ENCODE assay signal across 10 cellular contexts in genomic region chrX:109384569-109385174, GRCh38.
A peak's percentile ranks its signal among the peaks of the same experiment; 100 is the strongest.
DNase-seq lines count a peak whose midpoint lies in the region; ATAC-seq and TF ChIP-seq lines count a peak whose summit lies in the region.
"Had no signal": no experiment of that assay in that cellular context is flagged by ENCODE, and none has a peak within 500 bp of the region (broad histone marks: within the 10 kb centered on the region; RNA-seq: fewer than 3 reads in every experiment).

No MANE protein-coding gene starts in this region.

- no peaks in the 10 kb centered on the region for H3K36me3 Mint-ChIP-seq in glutamatergic neuron (ENCODE audit: unreplicated experiment)
- H3K36me3 Mint-ChIP-seq in stimulated activated naive B cell treated with anti-CD40 and anti-IgM and Interleukin-4, amounts not matched to agents 10 μg/mL and 1 μg/mL and 100 μg/mL, for 72 hours, result no peaks in the 10 kb centered on the region

- no peaks in the 10 kb centered on the region for H3K36me3 ChIP-seq in Panc1 (ENCODE audit: control insufficient read depth, insufficient read depth, low read length)

- POLR2A ChIA-PET in Panc1 (lab: Charles Lee), result no interaction called here

- H3K9me3 ChIP-seq in Panc1 (ENCODE audit: control insufficient read depth, insufficient read depth, low read depth, low read length), result no peaks in the 10 kb centered on the region

- H3K27ac Mint-ChIP-seq in glutamatergic neuron (ENCODE audit: unreplicated experiment), result no peak overlapping the region
- H3K27ac Mint-ChIP-seq in stimulated activated naive B cell treated with anti-CD40 and anti-IgM and Interleukin-4, amounts not matched to agents 10 μg/mL and 1 μg/mL and 100 μg/mL, for 72 hours, result no peak overlapping the region

- CTCF ChIA-PET in Panc1 (lab: Charles Lee), result interaction anchor here (1.5 kb wide), 1 partner anchor 685 kb away, joined by 5 read pairs; no protein-coding TSS in a partner anchor

- H3K4me1 Mint-ChIP-seq in glutamatergic neuron (ENCODE audit: low read depth, unreplicated experiment), result no peaks in the 10 kb centered on the region
- H3K4me1 Mint-ChIP-seq in stimulated activated naive B cell treated with anti-CD40 and anti-IgM and Interleukin-4, amounts not matched to agents 10 μg/mL and 1 μg/mL and 100 μg/mL, for 72 hours, result no peaks in the 10 kb centered on the region
- H3K4me1 Mint-ChIP-seq: central memory CD8-positive, alpha-beta T cell had no signal

- H3K27ac ChIP-seq in Panc1 (ENCODE audit: low read length), result no peak overlapping the region

- TF ChIP-seq CTCF in Panc1 (IDR thresholded peaks at IDR 0.05) (peak; percentile 34; the same call in 1 of the 2 replicates), glutamatergic neuron (IDR thresholded peaks at IDR 0.05; ENCODE audit: partially characterized antibody, unreplicated experiment) (peak; percentile 60)

- no peaks in the 10 kb centered on the region for H3K9me3 Mint-ChIP-seq in glutamatergic neuron (ENCODE audit: unreplicated experiment)
- no peaks in the 10 kb centered on the region for H3K9me3 Mint-ChIP-seq in stimulated activated naive B cell treated with anti-CD40 and anti-IgM and Interleukin-4, amounts not matched to agents 10 μg/mL and 1 μg/mL and 100 μg/mL, for 72 hours
- H3K9me3 Mint-ChIP-seq: central memory CD8-positive, alpha-beta T cell had no signal

- DNase-seq in left ventricle myocardium superior (no peak), left cardiac atrium (no peak), Panc1 (ENCODE audit: low read depth, low spot score) (no peak), glutamatergic neuron (no peak), GM03348 (ENCODE audit: low spot score) (no peak)
- DNase-seq in activated CD4-positive, alpha-beta T cell treated with anti-CD3 and anti-CD28 coated beads for 48 hours, result no peak
- no peak for DNase-seq in stimulated activated naive B cell treated with anti-CD40 and anti-IgM and Interleukin-4, amounts not matched to agents 10 μg/mL and 1 μg/mL and 100 μg/mL, for 72 hours
- DNase-seq: stimulated activated CD4-positive, alpha-beta T cell treated with anti-CD3 and anti-CD28 coated beads, Interleukin-1b, Interleukin-23, amount 100 ng/mL, for 48 hours had no signal

- no peaks in the 10 kb centered on the region for H3K27me3 Mint-ChIP-seq in glutamatergic neuron (ENCODE audit: unreplicated experiment)
- H3K27me3 Mint-ChIP-seq in stimulated activated naive B cell treated with anti-CD40 and anti-IgM and Interleukin-4, amounts not matched to agents 10 μg/mL and 1 μg/mL and 100 μg/mL, for 72 hours, result no peaks in the 10 kb centered on the region
- H3K27me3 Mint-ChIP-seq: central memory CD8-positive, alpha-beta T cell had no signal

- no TSS peak for BruUV-seq in Panc1 (replicated peaks; lab: Mats Ljungman, UMichigan)

- no peaks in the 10 kb centered on the region for H3K27me3 ChIP-seq in Panc1 (ENCODE audit: control insufficient read depth, insufficient read depth, low read length)

- ATAC-seq in left ventricle myocardium superior (peak; percentile 38), left cardiac atrium (no peak), Panc1 (no peak), GM21825 (IDR thresholded peaks at IDR 0.05; ENCODE audit: unreplicated experiment) (no peak)
- no peak for ATAC-seq in stimulated activated naive B cell treated with anti-CD40 and anti-IgM and Interleukin-4, amounts not matched to agents 10 μg/mL and 1 μg/mL and 100 μg/mL, for 72 hours (replicated peaks)

- in situ Hi-C loops in Panc1 (cut with HindIII; ENCODE audit: low pct_unique_long_range_greater_than_20kb, low sequenced_read_pairs), result no loop called here

- no peak overlapping the region for H3K4me3 Mint-ChIP-seq in glutamatergic neuron (ENCODE audit: unreplicated experiment)
- H3K4me3 Mint-ChIP-seq in stimulated activated naive B cell treated with anti-CD40 and anti-IgM and Interleukin-4, amounts not matched to agents 10 μg/mL and 1 μg/mL and 100 μg/mL, for 72 hours, result no peak overlapping the region
- H3K4me3 Mint-ChIP-seq: central memory CD8-positive, alpha-beta T cell had no signal

- H3K4me3 ChIP-seq in Panc1 (ENCODE audit: low read depth in 2 of 2, low read length in 2 of 2), result no peak overlapping the region

- H3K4me1 ChIP-seq in Panc1 (ENCODE audit: control insufficient read depth, insufficient read depth, low read length), result no peaks in the 10 kb centered on the region

- intact Hi-C loops in left ventricle myocardium superior (cut with micrococcal nuclease), result no loop called here
- intact Hi-C loops in left cardiac atrium (cut with DNase I), result no loop called here
- intact Hi-C loops in Panc1 (cut with micrococcal nuclease; ENCODE audit: unreplicated experiment), result loop anchor here (10.0 kb wide), 1 partner anchor 690 kb away; no protein-coding TSS in a partner anchor
